18 cellular contexts compared by ENCODE assay signal in the genomic region with DNA sequence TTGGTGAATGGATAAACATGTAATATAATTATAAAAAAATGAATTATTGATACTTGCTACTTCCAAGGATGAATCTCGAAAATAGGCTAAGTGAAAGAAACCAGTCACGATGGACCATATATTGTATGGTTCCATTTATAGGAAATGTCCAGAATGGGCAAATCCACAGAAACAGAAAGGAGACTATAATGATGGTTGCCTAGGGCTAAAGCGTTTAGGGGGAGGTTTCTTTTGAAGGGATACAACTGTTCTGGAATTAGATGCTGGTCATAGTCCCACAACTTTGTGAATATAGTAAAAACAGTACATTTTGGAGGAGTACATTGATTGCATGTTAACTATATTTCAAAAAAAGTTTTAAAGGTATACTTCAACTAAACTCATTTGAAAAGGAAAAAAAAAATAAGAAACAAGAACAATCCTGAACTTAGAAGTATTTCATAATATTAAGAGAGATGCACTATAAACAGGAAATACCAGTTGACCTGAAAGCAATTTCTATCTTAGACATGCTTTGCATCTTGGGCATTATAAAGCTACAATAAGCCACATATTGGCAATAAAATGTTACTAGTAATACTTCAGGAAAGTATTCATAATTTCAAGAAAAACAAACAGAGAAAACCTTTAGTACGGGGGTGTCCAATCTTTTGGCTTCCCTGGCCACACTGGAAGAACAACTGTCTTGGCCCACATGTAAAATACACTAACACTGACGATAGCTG.
"Had no signal": no experiment of that assay in that cellular context is flagged by ENCODE, and none has a peak within 500 bp of the region (broad histone marks: within the 10 kb centered on the region; RNA-seq: fewer than 3 reads in every experiment).

No MANE protein-coding gene starts in this region.

- H3K4me1 ChIP-seq: right atrium auricular region had no signal

- ATAC-seq: activated CD4-positive, CD25-positive, alpha-beta regulatory T cell treated with anti-CD3 and anti-CD28 coated beads, Interleukin-2, amount 50 U/mL, for 24 hours; activated naive CD8-positive, alpha-beta T cell treated with anti-CD3 and anti-CD28 coated beads, Interleukin-2, amount 50 U/mL, for 24 hours; esophagus mucosa; left ventricle myocardium superior; natural killer cell treated with Interleukin-12 subunit alpha and Interleukin-12 subunit beta and Interleukin-15 and Interleukin-18, amount 100 ng/mL, for 72 hours; stimulated activated naive CD8-positive, alpha-beta T cell treated with anti-CD3 and anti-CD28 coated beads, Interleukin-15, Interleukin-2, amounts not matched to agents 100 U/mL and 50 U/mL, for 24 hours had no signal

- DNase-seq: activated CD4-positive, alpha-beta T cell treated with anti-CD3 and anti-CD28 coated beads, Interleukin-2, amount 50 U/mL, for 1 hour; activated CD8-positive, alpha-beta memory T cell treated with anti-CD3 and anti-CD28 coated beads for 24 hours; activated naive CD4-positive, alpha-beta T cell treated with anti-CD3 and anti-CD28 coated beads for 36 hours; activated naive CD8-positive, alpha-beta T cell treated with anti-CD3 and anti-CD28 coated beads, Interleukin-2, amount 50 U/mL, for 24 hours; foreskin fibroblast; kidney glomerular epithelial cell; left ventricle myocardium superior; mesendoderm; nucleus accumbens; stimulated activated CD4-positive, alpha-beta T cell treated with anti-CD3 and anti-CD28 coated beads, Interleukin-15, amount 100 ng/mL, for 24 hours; stimulated activated CD4-positive, alpha-beta T cell treated with anti-CD3 and anti-CD28 coated beads, Interleukin-4, amount 100 ng/mL, for 1 hour; stimulated activated naive CD8-positive, alpha-beta T cell treated with anti-CD3 and anti-CD28 coated beads, Interleukin-15, Interleukin-2, amounts not matched to agents 100 U/mL and 50 U/mL, for 24 hours; T-helper 9 cell had no signal

- H3K9me3 ChIP-seq: right atrium auricular region had no signal

- H3K27me3 ChIP-seq: right atrium auricular region had no signal

- H3K4me3 ChIP-seq: right atrium auricular region, skin epidermis had no signal

- H3K27ac ChIP-seq: right atrium auricular region, skin epidermis had no signal
